In the genomic region with DNA sequence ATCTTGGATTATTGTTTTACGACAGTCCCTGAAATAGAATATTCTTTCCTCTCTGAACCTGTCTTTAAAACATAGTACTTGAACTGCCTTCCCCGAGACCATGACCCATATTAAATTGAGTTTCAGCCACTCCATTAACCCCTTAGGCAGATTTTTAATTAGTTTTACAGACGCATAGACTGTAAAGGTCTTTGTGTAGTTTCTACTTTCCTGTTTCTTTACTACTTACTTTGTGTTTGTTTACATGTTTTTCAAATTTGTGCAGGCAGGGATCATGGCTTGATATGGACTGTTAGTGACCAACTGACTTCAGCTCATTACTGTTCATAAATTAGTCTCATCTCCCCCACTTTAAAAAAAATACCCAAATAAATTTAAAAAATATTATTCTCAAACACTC, we compare ENCODE assay signal across 11 cellular contexts.
"Had no signal": no experiment of that assay in that cellular context is flagged by ENCODE, and none has a peak within 500 bp of the region (broad histone marks: within the 10 kb centered on the region; RNA-seq: fewer than 3 reads in every experiment).

No MANE protein-coding gene starts in this region.

- H2AFZ ChIP-seq: hepatocyte had no signal

- H3K27ac ChIP-seq: brain microvascular endothelial cell, hepatocyte had no signal

- H3K9me3 Mint-ChIP-seq: mesothelial cell of epicardium had no signal

- H3K4me2 ChIP-seq: hepatocyte had no signal

- H3K9me3 ChIP-seq: tibial nerve had no signal

- H3K27me3 ChIP-seq: brain microvascular endothelial cell, hepatocyte, tibial nerve had no signal

- ATAC-seq: activated CD4-positive, CD25-positive, alpha-beta regulatory T cell treated with anti-CD3 and anti-CD28 coated beads, Interleukin-2, amount 50 U/mL, for 24 hours had no signal

- H3K4me3 Mint-ChIP-seq: mesothelial cell of epicardium had no signal

- DNase-seq: amygdala; brain microvascular endothelial cell; cerebellar nuclear complex; dermis blood vessel endothelial cell; kidney glomerular epithelial cell; posterior cingulate gyrus; stimulated activated CD4-positive, alpha-beta T cell treated with anti-CD3 and anti-CD28 coated beads, Interleukin-4, amount 100 ng/mL, for 4 hours had no signal

- H3K36me3 ChIP-seq: brain microvascular endothelial cell, tibial nerve had no signal

- H3K4me3 ChIP-seq: hepatocyte, tibial nerve had no signal

- H3K27ac Mint-ChIP-seq: mesothelial cell of epicardium had no signal
